Comparison of ENCODE assay signal across 16 cellular contexts in the genomic region with DNA sequence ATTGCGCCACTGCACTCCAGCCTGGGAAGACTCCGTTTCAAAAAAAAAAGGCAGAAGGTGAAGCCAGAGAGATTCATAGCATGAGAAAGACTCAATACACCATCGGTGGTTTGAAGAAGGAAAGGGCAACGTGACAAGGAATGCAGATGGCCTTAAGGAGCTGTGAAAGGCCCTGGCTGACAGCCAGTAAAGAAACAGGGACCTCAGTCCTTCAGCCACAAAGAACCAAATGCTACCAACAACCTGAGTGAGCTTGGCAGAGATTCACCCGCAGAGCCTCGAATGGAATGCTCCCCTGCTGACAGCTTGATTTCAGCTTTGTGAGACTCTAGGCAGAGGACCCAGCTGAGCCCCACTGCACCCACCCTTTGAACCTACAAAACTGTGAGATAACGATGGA.
DNase-seq lines count a peak whose midpoint lies in the region; ATAC-seq and TF ChIP-seq lines count a peak whose summit lies in the region.
"Had no signal": no experiment of that assay in that cellular context is flagged by ENCODE, and none has a peak within 500 bp of the region (broad histone marks: within the 10 kb centered on the region; RNA-seq: fewer than 3 reads in every experiment).

No MANE protein-coding gene starts in this region.

- no peak overlapping the region for H3K9ac ChIP-seq in trophoblast cell (ENCODE audit: low read length)

- H4K8ac ChIP-seq in trophoblast cell (ENCODE audit: low read depth, low read length), result no peak overlapping the region

- no peak overlapping the region for H4K91ac ChIP-seq in trophoblast cell (ENCODE audit: low read depth, low read length)

- H3K14ac ChIP-seq in trophoblast cell (ENCODE audit: low read length), result no peak overlapping the region

- WGBS in trophoblast cell (ENCODE audit: extremely low coverage, insufficient coverage, insufficient read length), result no CpG with 5 or more reads among the region's 7 CpGs

- DNase-seq in Daoy (ENCODE audit: low read depth) (peak; percentile 47), NCI-H69 (lab: John Stamatoyannopoulos, UW) (peak; percentile 21), choroid plexus epithelial cell (ENCODE audit: low read depth) (peak; percentile 39), trophoblast cell (peak in 1 of 2 donors; percentile 41), Right ventricle myocardium superior (no peak), OCI-M1 (lab: John Stamatoyannopoulos, UW) (no peak), left lobe of liver (ENCODE audit: low spot score) (no peak)
- DNase-seq: activated CD8-positive, alpha-beta T cell treated with anti-CD3 and anti-CD28 coated beads, Interleukin-2, amount 10 ng/mL, durations not matched to agents 7 days and 5 days; activated gamma-delta T cell treated with Interleukin-2 at 50 U/mL for 16 hours; kidney; NCI-H187 treated with DMSO at 0.1 percent for 48 hours; NCI-H774; SIG-M5 had no signal

- H3K36me3 ChIP-seq in trophoblast cell (ENCODE audit: control insufficient read depth in 1 of 2, insufficient read depth in 2 of 2, low read length in 2 of 2), result no peaks in the 10 kb centered on the region
- H3K36me3 ChIP-seq: prostate gland, tibial nerve had no signal

- no peak overlapping the region for H2AK5ac ChIP-seq in trophoblast cell (ENCODE audit: low read length)

- no peak overlapping the region for H3K4me2 ChIP-seq in trophoblast cell (ENCODE audit: low read length)

- H3K4ac ChIP-seq in trophoblast cell (ENCODE audit: low read depth, low read length), result no peak overlapping the region

- intact Hi-C loops in Right ventricle myocardium superior (cut with DNase I), result no loop called here

- peaks cover 2% of the 10 kb centered on the region for H3K79me1 ChIP-seq in trophoblast cell (ENCODE audit: low read length)

- H3K79me2 ChIP-seq in trophoblast cell (ENCODE audit: control insufficient read depth, insufficient read depth, low read length, poor library complexity), result peaks cover 1% of the 10 kb centered on the region

- no peaks in the 10 kb centered on the region for H3K9me3 ChIP-seq in trophoblast cell (ENCODE audit: insufficient read depth, low read depth, low read length)
- H3K9me3 ChIP-seq: prostate gland had no signal

- H3K18ac ChIP-seq in trophoblast cell (ENCODE audit: low read length), result no peak overlapping the region

- H4K12ac ChIP-seq in trophoblast cell (ENCODE audit: low read depth, low read length), result no peak overlapping the region

- H2AFZ ChIP-seq in trophoblast cell (ENCODE audit: insufficient read depth, low read length, poor library complexity), result no peak overlapping the region

- no peak overlapping the region for H2BK5ac ChIP-seq in trophoblast cell (ENCODE audit: low read depth, low read length, poor library complexity)

- TF ChIP-seq CTCF in choroid plexus epithelial cell (conservative IDR thresholded peaks at IDR 0.05; ENCODE audit: low read depth, low read length), result no peak

- no peaks in the 10 kb centered on the region for H3K27me3 ChIP-seq in trophoblast cell (ENCODE audit: insufficient read depth, low read length)
- H3K27me3 ChIP-seq: tibial nerve had no signal

- ATAC-seq in Right ventricle myocardium superior (ENCODE audit: poor library complexity) (no peak), HG03354 (IDR thresholded peaks at IDR 0.05; ENCODE audit: poor library complexity, severe bottlenecking, unreplicated experiment) (no peak), left lobe of liver (no peak)
- ATAC-seq: activated CD8-positive, alpha-beta T cell treated with anti-CD3 and anti-CD28 coated beads, Interleukin-2, amount 10 ng/mL, durations not matched to agents 7 days and 5 days had no signal

- no peak overlapping the region for H3K23ac ChIP-seq in trophoblast cell (ENCODE audit: low read length)

- H2BK12ac ChIP-seq in trophoblast cell (ENCODE audit: low read length), result peak overlapping the region; percentile 18

- H3K27ac ChIP-seq in trophoblast cell (ENCODE audit: low read depth, low read length), result no peak overlapping the region
- H3K27ac ChIP-seq: prostate gland, tibial nerve had no signal

- no peak overlapping the region for H2BK120ac ChIP-seq in trophoblast cell (ENCODE audit: insufficient read depth, low read length, poor library complexity)

- H3K4me3 ChIP-seq in choroid plexus epithelial cell (ENCODE audit: low read depth, low read length) (no peak overlapping the region), trophoblast cell (ENCODE audit: low read depth, low read length) (no peak overlapping the region)
- H3K4me3 ChIP-seq: prostate gland, tibial nerve had no signal

- peaks cover 5 to 10% of the 10 kb centered on the region in 2 experiments for H3K4me1 ChIP-seq in trophoblast cell (ENCODE audit: control insufficient read depth in 1 of 2, insufficient read depth in 2 of 2, low read length in 2 of 2)
- H3K4me1 ChIP-seq: prostate gland, tibial nerve had no signal

Comparison
In these comparisons a context has a peak if more than half of its experiments do, and no peak if none do; other contexts are left out.
1. DNase-seq: peak in Daoy (single experiment), NCI-H69 (single experiment) and choroid plexus epithelial cell (single experiment); none in Right ventricle myocardium superior (single experiment), OCI-M1 (single experiment) and left lobe of liver (single experiment).